In genomic region chr22:28999510-29000224, GRCh38 we compare ENCODE assay signal across 18 cellular contexts.
DNase-seq lines count a peak whose midpoint lies in the region; ATAC-seq, FAIRE-seq and TF ChIP-seq lines count a peak whose summit lies in the region.
"Had no signal": no experiment of that assay in that cellular context is flagged by ENCODE, and none has a peak within 500 bp of the region (broad histone marks: within the 10 kb centered on the region; RNA-seq: fewer than 3 reads in every experiment).

No MANE protein-coding gene starts in this region.

- H3K9me3 Mint-ChIP-seq in endodermal cell (no peaks in the 10 kb centered on the region), mesothelial cell of epicardium (no peaks in the 10 kb centered on the region)
- H3K9me3 Mint-ChIP-seq: activated CD4-positive, alpha-beta memory T cell treated with anti-CD3 and anti-CD28 coated beads for 36 hours; activated naive CD8-positive, alpha-beta T cell treated with anti-CD3 and anti-CD28 coated beads, Interleukin-2, amount 10 ng/mL, durations not matched to agents 7 days and 5 days; activated T-cell treated with anti-CD3 and anti-CD28 coated beads, Interleukin-2, amount 50 U/mL, for 24 hours; CD8-positive, alpha-beta memory T cell; T-cell had no signal

- no peak overlapping the region for H3K4me3 Mint-ChIP-seq in endodermal cell
- no peak overlapping the region for H3K4me3 Mint-ChIP-seq in mesothelial cell of epicardium
- H3K4me3 Mint-ChIP-seq: activated CD4-positive, alpha-beta memory T cell treated with anti-CD3 and anti-CD28 coated beads for 36 hours; activated naive CD8-positive, alpha-beta T cell treated with anti-CD3 and anti-CD28 coated beads, Interleukin-2, amount 10 ng/mL, durations not matched to agents 7 days and 5 days; activated T-cell treated with anti-CD3 and anti-CD28 coated beads, Interleukin-2, amount 50 U/mL, for 24 hours; CD8-positive, alpha-beta memory T cell; T-cell had no signal

- intact Hi-C loops in heart left ventricle (cut with DNase I) = no loop called here

- H3K36me3 Mint-ChIP-seq in endodermal cell (ENCODE audit: low read depth) (peaks cover 5% of the 10 kb centered on the region), mesothelial cell of epicardium (peaks cover 11% of the 10 kb centered on the region)
- H3K36me3 Mint-ChIP-seq: activated CD4-positive, alpha-beta memory T cell treated with anti-CD3 and anti-CD28 coated beads for 36 hours; activated naive CD8-positive, alpha-beta T cell treated with anti-CD3 and anti-CD28 coated beads, Interleukin-2, amount 10 ng/mL, durations not matched to agents 7 days and 5 days; CD8-positive, alpha-beta memory T cell had no signal

- ATAC-seq in A549 (no peak), heart left ventricle (no peak)
- ATAC-seq: stimulated activated naive CD8-positive, alpha-beta T cell treated with anti-CD3 and anti-CD28 coated beads, Interleukin-15, Interleukin-2, amounts not matched to agents 100 U/mL and 50 U/mL, for 24 hours; T-cell had no signal

- no peak overlapping the region for H3K4me3 ChIP-seq in A549
- H3K4me3 ChIP-seq in endodermal cell (ENCODE audit: low read length) = no peak overlapping the region
- no peak overlapping the region for H3K4me3 ChIP-seq in heart left ventricle

- no peak for DNase-seq in A549 (ENCODE audit: low read depth in 1 of 2, low spot score in 1 of 2)
- no peak for DNase-seq in endodermal cell
- DNase-seq in mesothelial cell of epicardium (ENCODE audit: low spot score in 2 of 2, unreplicated experiment in 2 of 2) = no peak
- no peak for DNase-seq in kidney glomerular epithelial cell (lab: John Stamatoyannopoulos, UW)
- no peak for DNase-seq in pons (ENCODE audit: low spot score)
- no peak for DNase-seq in NCI-H1048 (lab: John Stamatoyannopoulos, UW)
- DNase-seq in heart left ventricle = no peak
- DNase-seq: activated CD4-positive, alpha-beta memory T cell treated with anti-CD3 and anti-CD28 coated beads for 36 hours; activated naive CD8-positive, alpha-beta T cell treated with anti-CD3 and anti-CD28 coated beads, Interleukin-2, amount 10 ng/mL, durations not matched to agents 7 days and 5 days; activated T-cell treated with anti-CD3 and anti-CD28 coated beads, Interleukin-2, amount 50 U/mL, for 24 hours; CD8-positive, alpha-beta memory T cell; foreskin fibroblast; Karpas-422; Right ventricle myocardium superior; stimulated activated naive CD8-positive, alpha-beta T cell treated with anti-CD3 and anti-CD28 coated beads, Interleukin-15, Interleukin-2, amounts not matched to agents 100 U/mL and 50 U/mL, for 24 hours; T-cell had no signal

- H3K27ac Mint-ChIP-seq in endodermal cell (peak overlapping the region; percentile 85), mesothelial cell of epicardium (peak overlapping the region; percentile 91)
- H3K27ac Mint-ChIP-seq: activated CD4-positive, alpha-beta memory T cell treated with anti-CD3 and anti-CD28 coated beads for 36 hours; activated naive CD8-positive, alpha-beta T cell treated with anti-CD3 and anti-CD28 coated beads, Interleukin-2, amount 10 ng/mL, durations not matched to agents 7 days and 5 days; activated T-cell treated with anti-CD3 and anti-CD28 coated beads, Interleukin-2, amount 50 U/mL, for 24 hours; CD8-positive, alpha-beta memory T cell; T-cell had no signal

- TF ChIP-seq EP300 in A549 (IDR thresholded peaks at IDR 0.05) = no peak
- TF ChIP-seq EP300 in Ishikawa (IDR thresholded peaks at IDR 0.05; ENCODE audit: borderline replicate concordance) = no peak

- H3K27me3 Mint-ChIP-seq in endodermal cell (ENCODE audit: insufficient read depth) = no peaks in the 10 kb centered on the region
- H3K27me3 Mint-ChIP-seq in mesothelial cell of epicardium (ENCODE audit: low read depth) = no peaks in the 10 kb centered on the region
- H3K27me3 Mint-ChIP-seq: activated CD4-positive, alpha-beta memory T cell treated with anti-CD3 and anti-CD28 coated beads for 36 hours had no signal

- H3K9ac ChIP-seq in endodermal cell (ENCODE audit: extremely low read depth, low read length, poor library complexity, severe bottlenecking) = no peak overlapping the region
- H3K9ac ChIP-seq: parathyroid adenoma had no signal

- H3K27me3 ChIP-seq in endodermal cell (ENCODE audit: control insufficient read depth, insufficient read depth, low read length, poor library complexity, severe bottlenecking) = no peaks in the 10 kb centered on the region
- no peaks in the 10 kb centered on the region for H3K27me3 ChIP-seq in heart left ventricle

- H3K27ac ChIP-seq in A549 = peak overlapping the region; percentile 53 to 57; a peak in 4 of 6 replicates
- peak overlapping the region; percentile 67 for H3K27ac ChIP-seq in endodermal cell (ENCODE audit: low read depth, low read length)
- no peak overlapping the region for H3K27ac ChIP-seq in heart left ventricle
- H3K27ac ChIP-seq: parathyroid adenoma had no signal

- peaks cover 12% of the 10 kb centered on the region for H3K36me3 ChIP-seq in endodermal cell (ENCODE audit: control insufficient read depth, insufficient read depth, low read length)
- no peaks in the 10 kb centered on the region for H3K36me3 ChIP-seq in heart left ventricle

- TF ChIP-seq CTCF in A549 (IDR thresholded peaks at IDR 0.05) (no peak), endodermal cell (conservative IDR thresholded peaks at IDR 0.05) (no peak), mesothelial cell of epicardium (IDR thresholded peaks at IDR 0.05; ENCODE audit: unreplicated experiment) (no peak), heart left ventricle (IDR thresholded peaks at IDR 0.05) (no peak)

- H3K9me3 ChIP-seq in A549 (no peaks in the 10 kb centered on the region), endodermal cell (ENCODE audit: control insufficient read depth, low read length) (no peaks in the 10 kb centered on the region), heart left ventricle (no peaks in the 10 kb centered on the region)

- WGBS in A549 (ENCODE audit: missing lambda C conversion rate) = 90% methylated on average over 7 of the region's 7 CpGs
- WGBS in endodermal cell (ENCODE audit: insufficient coverage in 1 of 2, insufficient read length in 1 of 2), 2 experiments = 90 to 92% methylated on average over 5 to 7 of the region's 7 CpGs
- 86 to 88% (median 86%) methylated on average over 7 of the region's 7 CpGs for WGBS in heart left ventricle, 4 donors

- POLR2A ChIA-PET in A549 (lab: Yijun Ruan, JAX) = interaction anchor here (0.6 kb wide), 1 partner anchor 1012 kb away, joined by 3 read pairs; no protein-coding TSS in a partner anchor

- no peak for FAIRE-seq in A549 (lab: Jason Lieb, UNC)

- peak overlapping the region; percentile 44 for H3K4me2 ChIP-seq in A549

- TF ChIP-seq RAD21 in A549 (conservative IDR thresholded peaks at IDR 0.05 in 1 of 2, IDR thresholded peaks at IDR 0.05 in 1 of 2) (no peak), Ishikawa (IDR thresholded peaks at IDR 0.05; ENCODE audit: low read depth) (no peak)

- H3K4me1 ChIP-seq in A549 (peaks cover 26% of the 10 kb centered on the region), endodermal cell (ENCODE audit: control insufficient read depth, insufficient read depth, low read length) (peaks cover 13% of the 10 kb centered on the region), heart left ventricle (peaks cover 0 to 19% (median 4%) of the 10 kb centered on the region in 12 donors)

- TF ChIP-seq POLR2A in A549 (IDR thresholded peaks at IDR 0.05; ENCODE audit: low read length) (no peak), heart left ventricle (IDR thresholded peaks at IDR 0.05) (no peak)

- peaks cover 35% of the 10 kb centered on the region for H3K4me1 Mint-ChIP-seq in endodermal cell
- peaks cover 51% of the 10 kb centered on the region for H3K4me1 Mint-ChIP-seq in mesothelial cell of epicardium
- H3K4me1 Mint-ChIP-seq: CD8-positive, alpha-beta memory T cell; T-cell had no signal

- CTCF ChIA-PET in A549 (lab: Yijun Ruan, JAX) = interaction anchor here (0.6 to 1.0 kb wide), 2 partner anchors 41 to 1195 kb away, joined by 3 read pairs; no protein-coding TSS in a partner anchor

TF ChIP-seq in A549, 52 proteins besides CTCF, POLR2A, EP300 and RAD21 (continues in another document):
- TF ChIP-seq ATOH8 (CRISPR knock-in tag; IDR thresholded peaks at IDR 0.05; ENCODE audit: low read depth) = no peak
- TF ChIP-seq MAZ (IDR thresholded peaks at IDR 0.05; ENCODE audit: borderline replicate concordance, low read depth, low read length) = no peak
- TF ChIP-seq GATA3 (IDR thresholded peaks at IDR 0.05; ENCODE audit: borderline replicate concordance) = no peak

TF ChIP-seq in Ishikawa, 13 proteins besides CTCF, POLR2A, EP300 and RAD21:
- TF ChIP-seq YY1 (IDR thresholded peaks at IDR 0.05; ENCODE audit: low read depth) = peak; percentile 11; the same call in 1 of the 2 replicates
- no peak for TF ChIP-seq CEBPB (IDR thresholded peaks at IDR 0.05)

Comparison
In these comparisons a context has a peak if more than half of its experiments do, and no peak if none do; other contexts are left out.
1. H3K27ac ChIP-seq: peak in A549 (2 of 2) and endodermal cell (single experiment); none in heart left ventricle (0 of 12).